In genomic region chr9:124617477-124618141, GRCh38 we compare ENCODE assay signal across 8 cellular contexts.
DNase-seq lines count a peak whose midpoint lies in the region; ATAC-seq, FAIRE-seq and TF ChIP-seq lines count a peak whose summit lies in the region.

No MANE protein-coding gene starts in this region.

- no peaks in the 10 kb centered on the region for H3K36me3 ChIP-seq in endodermal cell (ENCODE audit: control insufficient read depth, insufficient read depth, low read length)

- ATAC-seq in HG02981 (IDR thresholded peaks at IDR 0.05; ENCODE audit: unreplicated experiment), result peak; percentile 45
- ATAC-seq in GM19463 (IDR thresholded peaks at IDR 0.05; ENCODE audit: unreplicated experiment), result no peak

- no peaks in the 10 kb centered on the region for H3K9me3 Mint-ChIP-seq in endodermal cell
- no peaks in the 10 kb centered on the region for H3K9me3 Mint-ChIP-seq in mesothelial cell of epicardium

- no peak overlapping the region for H3K4me3 Mint-ChIP-seq in endodermal cell
- H3K4me3 Mint-ChIP-seq in mesothelial cell of epicardium, result no peak overlapping the region

- H3K27me3 ChIP-seq in endodermal cell (ENCODE audit: control insufficient read depth, insufficient read depth, low read length, poor library complexity, severe bottlenecking), result no peaks in the 10 kb centered on the region

- H3K27me3 Mint-ChIP-seq in endodermal cell (ENCODE audit: insufficient read depth), result no peaks in the 10 kb centered on the region
- H3K27me3 Mint-ChIP-seq in mesothelial cell of epicardium (ENCODE audit: low read depth), result no peaks in the 10 kb centered on the region

- peaks cover 6% of the 10 kb centered on the region for H3K4me1 ChIP-seq in endodermal cell (ENCODE audit: control insufficient read depth, insufficient read depth, low read length)

- peaks cover 32% of the 10 kb centered on the region for H3K4me1 Mint-ChIP-seq in endodermal cell
- peaks cover 21% of the 10 kb centered on the region for H3K4me1 Mint-ChIP-seq in mesothelial cell of epicardium

- H3K27ac Mint-ChIP-seq in endodermal cell (peak overlapping the region; percentile 65), mesothelial cell of epicardium (no peak overlapping the region)

- 10 to 11% methylated on average over 3 of the region's 3 CpGs for WGBS in endodermal cell (ENCODE audit: insufficient coverage in 1 of 2, insufficient read length in 1 of 2), 2 experiments

- peak; percentile 93 for TF ChIP-seq CTCF in D721Med (IDR thresholded peaks at IDR 0.05; ENCODE audit: insufficient read depth, missing control alignments)
- TF ChIP-seq CTCF in endodermal cell (conservative IDR thresholded peaks at IDR 0.05), result peak; percentile 97
- peak; percentile 81 for TF ChIP-seq CTCF in mesothelial cell of epicardium (IDR thresholded peaks at IDR 0.05; ENCODE audit: unreplicated experiment)

- H3K27ac ChIP-seq in endodermal cell (ENCODE audit: low read depth, low read length), result no peak overlapping the region

- DNase-seq in D721Med (ENCODE audit: insufficient read length, low spot score) (peak; percentile 28), NCI-H82 (lab: John Stamatoyannopoulos, UW) (peak; percentile 89), endodermal cell (peak; percentile 94), mesothelial cell of epicardium (ENCODE audit: low spot score in 2 of 2, unreplicated experiment in 2 of 2) (peak; percentile 56 to 86)
- peak; percentile 87 for DNase-seq in activated CD8-positive, alpha-beta memory T cell treated with anti-CD3 and anti-CD28 coated beads for 24 hours
- DNase-seq in stimulated activated CD8-positive, alpha-beta memory T cell treated with anti-CD3 and anti-CD28 coated beads, Interleukin-4, amount 100 ng/mL, for 1 hour (ENCODE audit: low read depth in 2 of 2, low spot score in 1 of 2), result peak; percentile 44 to 57

- no peaks in the 10 kb centered on the region for H3K9me3 ChIP-seq in endodermal cell (ENCODE audit: control insufficient read depth, low read length)

- no peaks in the 10 kb centered on the region for H3K36me3 Mint-ChIP-seq in endodermal cell (ENCODE audit: low read depth)
- no peaks in the 10 kb centered on the region for H3K36me3 Mint-ChIP-seq in mesothelial cell of epicardium

- no peak overlapping the region for H3K9ac ChIP-seq in endodermal cell (ENCODE audit: extremely low read depth, low read length, poor library complexity, severe bottlenecking)

- H3K4me3 ChIP-seq in endodermal cell (ENCODE audit: low read length), result no peak overlapping the region

- FAIRE-seq in D721Med (lab: Jason Lieb, UNC), result no peak

Comparison
In these comparisons a context has a peak if more than half of its experiments do, and no peak if none do; other contexts are left out.
1. DNase-seq: peak in every context shown above with its lines; median percentile 94 in endodermal cell; 89 in NCI-H82; 87 in activated CD8-positive, alpha-beta memory T cell treated with anti-CD3 and anti-CD28 coated beads for 24 hours; 71 in mesothelial cell of epicardium; 50 in stimulated activated CD8-positive, alpha-beta memory T cell treated with anti-CD3 and anti-CD28 coated beads, Interleukin-4, amount 100 ng/mL, for 1 hour; 28 in D721Med.